Comparison of ENCODE assay signal across 14 cellular contexts in genomic region chr13:30676672-30677071, GRCh38. TPM values are rescaled to one million over a fixed set of nuclear protein-coding genes. Genes with fewer than 3 reads are reported as not detected.
DNase-seq lines count a peak whose midpoint lies in the region; ATAC-seq and TF ChIP-seq lines count a peak whose summit lies in the region.
"Had no signal": no experiment of that assay in that cellular context is flagged by ENCODE, and none has a peak within 500 bp of the region (broad histone marks: within the 10 kb centered on the region; RNA-seq: fewer than 3 reads in every experiment).

No MANE protein-coding gene starts in this region.

- no peak overlapping the region for H3K27ac ChIP-seq in adrenal gland
- H3K27ac ChIP-seq: testis had no signal

- H3K27me3 ChIP-seq in adrenal gland = no peaks in the 10 kb centered on the region
- H3K27me3 ChIP-seq: testis had no signal

- DNase-seq in NCI-H2227 (lab: John Stamatoyannopoulos, UW; ENCODE audit: unreplicated experiment) (peak; percentile 3), NCI-H2227 treated with DMSO at 0.1 percent for 48 hours (lab: John Stamatoyannopoulos, UW) (no peak), M059J (ENCODE audit: low read depth) (peak; percentile 62), dermis blood vessel endothelial cell (peak; percentile 67), renal cortical epithelial cell (ENCODE audit: low read depth) (peak; percentile 23), adrenal gland (no peak)
- DNase-seq in stimulated activated CD4-positive, alpha-beta T cell treated with anti-CD3 and anti-CD28 coated beads, Interleukin-4, amount 100 ng/mL, for 4 hours = no peak
- DNase-seq: naive B cell; SHP77; stimulated activated CD4-positive, alpha-beta T cell treated with anti-CD3 and anti-CD28 coated beads, Interleukin-2, amount 100 ng/mL, for 24 hours; testis had no signal

- intact Hi-C loops in adrenal gland (cut with DNase I) = no loop called here

- no peak for TF ChIP-seq POLR2A in adrenal gland (IDR thresholded peaks at IDR 0.05)

- H3K4me3 ChIP-seq in adrenal gland = no peak overlapping the region
- H3K4me3 ChIP-seq: BLaER1 treated with 17β-estradiol and CSF1 and Interleukin-3, amounts not matched to agents 10 nM and 100 nM; K562; testis had no signal

- peaks cover 0 to 7% of the 10 kb centered on the region in 2 donors for H3K4me1 ChIP-seq in adrenal gland (replicated peaks in 1 of 2)

- H3K9me3 ChIP-seq in adrenal gland (replicated peaks in 1 of 3) = no peaks in the 10 kb centered on the region
- H3K9me3 ChIP-seq: testis had no signal

- no peak for ATAC-seq in HG02981 (IDR thresholded peaks at IDR 0.05; ENCODE audit: unreplicated experiment)
- ATAC-seq: K562 had no signal

- TF ChIP-seq CTCF in adrenal gland (IDR thresholded peaks at IDR 0.05) = peak in 1 of 6 experiments; percentile 2

- 69 to 76% (median 74%) methylated on average over 3 of the region's 3 CpGs for WGBS in adrenal gland, 4 donors

- H3K36me3 ChIP-seq in adrenal gland (replicated peaks in 1 of 2) = no peaks in the 10 kb centered on the region
- H3K36me3 ChIP-seq: BLaER1 treated with 17β-estradiol and CSF1 and Interleukin-3, amounts not matched to agents 10 nM and 100 nM had no signal

RNA-seq across cellular contexts. Expression of gene ALOX5AP, which starts 58.7 kb away (rescaled TPM):
- total RNA-seq in M059J (2014; rRNA removed; shearing (Covaris generic)) = 0.52 and 1.2 TPM in 2 replicates
- total RNA-seq in dermis blood vessel endothelial cell (0.14 and 0.34 TPM in 2 replicates), renal cortical epithelial cell (0.85 and 5.6 TPM in 2 replicates), adrenal gland (100 to 1,000 TPM in 1 of 8 donors, 10 to 100 TPM in 7; 21.1 to 122 (median 44.2) TPM)
- 10 to 100 TPM in 1 of 3 donors, 1 to 10 TPM in 2; 6.3 to 42.8 (median 7.1) TPM for polyA plus RNA-seq in adrenal gland
- polyA plus RNA-seq: K562 had no signal

RNA-seq across cellular contexts. Expression of gene USPL1, which starts 59.0 kb away (rescaled TPM):
- 14.2 and 19.5 TPM in 2 replicates for total RNA-seq in M059J (2014; rRNA removed; shearing (Covaris generic))
- total RNA-seq in dermis blood vessel endothelial cell = 20.0 and 26.4 TPM in 2 replicates
- total RNA-seq in renal cortical epithelial cell = 15.6 and 26.7 TPM in 2 replicates
- 10 to 100 TPM in 6 of 8 donors, 1 to 10 TPM in 2; 6.3 to 18.7 (median 14.7) TPM for total RNA-seq in adrenal gland
- 10 to 100 TPM; 15.4 to 18.5 (median 15.4) TPM for polyA plus RNA-seq in adrenal gland

Comparison
In these comparisons a context has a peak if more than half of its experiments do, and no peak if none do; other contexts are left out.
1. DNase-seq: peak in NCI-H2227 (single experiment), M059J (single experiment), dermis blood vessel endothelial cell (single experiment) and renal cortical epithelial cell (single experiment); none in NCI-H2227 treated with DMSO at 0.1 percent for 48 hours (single experiment), adrenal gland (0 of 7) and stimulated activated CD4-positive, alpha-beta T cell treated with anti-CD3 and anti-CD28 coated beads, Interleukin-4, amount 100 ng/mL, for 4 hours (0 of 2).